In genomic region chrX:118727686-118728339, GRCh38 we compare ENCODE assay signal across 8 cellular contexts. TPM values are rescaled to one million over a fixed set of nuclear protein-coding genes. Genes with fewer than 3 reads are reported as not detected.
A peak's percentile ranks its signal among the peaks of the same experiment; 100 is the strongest.
DNase-seq lines count a peak whose midpoint lies in the region; ATAC-seq and TF ChIP-seq lines count a peak whose summit lies in the region.

No MANE protein-coding gene starts in this region.

- POLR2A ChIA-PET in activated CD4-positive, alpha-beta T cell treated with anti-CD3 and anti-CD28 coated beads for 36 hours (lab: Charles Lee), result no interaction called here
- POLR2A ChIA-PET in MCF 10A (lab: Yijun Ruan, JAX), result interaction anchor here (0.9 to 2.6 kb wide), 5 partner anchors 11 to 28 kb away, joined by 3 to 10 read pairs (median 4); no protein-coding TSS in a partner anchor

- H3K36me3 Mint-ChIP-seq in activated CD4-positive, alpha-beta T cell treated with anti-CD3 and anti-CD28 coated beads for 36 hours (ENCODE audit: low read depth), result no peaks in the 10 kb centered on the region
- H3K36me3 Mint-ChIP-seq in MCF 10A (ENCODE audit: insufficient read depth, unreplicated experiment), result peaks cover 8% of the 10 kb centered on the region

- CTCF ChIA-PET in activated CD4-positive, alpha-beta T cell treated with anti-CD3 and anti-CD28 coated beads for 36 hours (lab: Charles Lee), result no interaction called here
- CTCF ChIA-PET in MCF 10A (lab: Yijun Ruan, JAX), result no interaction called here

- H3K4me1 Mint-ChIP-seq in activated CD4-positive, alpha-beta T cell treated with anti-CD3 and anti-CD28 coated beads for 36 hours, result peaks cover 5% of the 10 kb centered on the region
- H3K4me1 Mint-ChIP-seq in MCF 10A (ENCODE audit: insufficient read depth, unreplicated experiment), result peaks cover 33% of the 10 kb centered on the region

- H3K27ac Mint-ChIP-seq in activated CD4-positive, alpha-beta T cell treated with anti-CD3 and anti-CD28 coated beads for 36 hours, result no peak overlapping the region
- peak overlapping the region; percentile 13 for H3K27ac Mint-ChIP-seq in MCF 10A (ENCODE audit: low read depth, unreplicated experiment)

- no peaks in the 10 kb centered on the region for H3K36me3 ChIP-seq in kidney epithelial cell (ENCODE audit: control insufficient read depth, insufficient read depth, low read length)

- no TSS peak for BruUV-seq in MCF 10A (replicated peaks; lab: Mats Ljungman, UMichigan)

- no peak for TF ChIP-seq CTCF in MCF 10A (IDR thresholded peaks at IDR 0.05; ENCODE audit: unreplicated experiment)
- no peak for TF ChIP-seq CTCF in kidney epithelial cell (IDR thresholded peaks at IDR 0.05; ENCODE audit: insufficient read depth, low read length, poor library complexity, severe bottlenecking)

- no peaks in the 10 kb centered on the region for H3K27me3 ChIP-seq in kidney epithelial cell (ENCODE audit: control insufficient read depth, insufficient read depth, low read length)

- peak; percentile 13 for DNase-seq in activated CD4-positive, alpha-beta T cell treated with anti-CD3 and anti-CD28 coated beads for 36 hours
- no peak for DNase-seq in activated CD4-positive, alpha-beta T cell treated with anti-CD3 and anti-CD28 coated beads for 4 hours
- DNase-seq in HT1080 (ENCODE audit: low read depth), result peak; percentile 10
- DNase-seq in MCF 10A (ENCODE audit: unreplicated experiment), result no peak
- no peak for DNase-seq in kidney epithelial cell (ENCODE audit: low read depth)
- peak; percentile 4 for DNase-seq in stimulated activated naive CD8-positive, alpha-beta T cell treated with anti-CD3 and anti-CD28 coated beads, Interleukin-15, Interleukin-2, amounts not matched to agents 100 U/mL and 50 U/mL, for 24 hours
- DNase-seq in activated CD4-positive, CD25-positive, alpha-beta regulatory T cell treated with anti-CD3 and anti-CD28 coated beads, Interleukin-2, amount 50 U/mL, for 72 hours, result no peak

- peak overlapping the region; percentile 47 for H3K4me3 Mint-ChIP-seq in activated CD4-positive, alpha-beta T cell treated with anti-CD3 and anti-CD28 coated beads for 36 hours
- H3K4me3 Mint-ChIP-seq in MCF 10A (ENCODE audit: unreplicated experiment), result peak overlapping the region; percentile 66

- intact Hi-C loops in activated CD4-positive, alpha-beta T cell treated with anti-CD3 and anti-CD28 coated beads for 36 hours (cut with DNase I, micrococcal nuclease), result no loop called here
- intact Hi-C loops in MCF 10A (cut with micrococcal nuclease), result no loop called here

- H3K9me3 Mint-ChIP-seq in activated CD4-positive, alpha-beta T cell treated with anti-CD3 and anti-CD28 coated beads for 36 hours (ENCODE audit: low read depth), result no peaks in the 10 kb centered on the region
- no peaks in the 10 kb centered on the region for H3K9me3 Mint-ChIP-seq in MCF 10A (ENCODE audit: unreplicated experiment)

- ATAC-seq in activated CD4-positive, alpha-beta T cell treated with anti-CD3 and anti-CD28 coated beads for 36 hours, result peak; percentile 42
- no peak for ATAC-seq in stimulated activated naive CD8-positive, alpha-beta T cell treated with anti-CD3 and anti-CD28 coated beads, Interleukin-15, Interleukin-2, amounts not matched to agents 100 U/mL and 50 U/mL, for 24 hours
- ATAC-seq in HG03097 (IDR thresholded peaks at IDR 0.05; ENCODE audit: low FRiP score, unreplicated experiment), result no peak

- peak overlapping the region; percentile 65 for H3K4me3 ChIP-seq in kidney epithelial cell (ENCODE audit: low read depth, low read length)

- peaks cover 15% of the 10 kb centered on the region for H3K27me3 Mint-ChIP-seq in activated CD4-positive, alpha-beta T cell treated with anti-CD3 and anti-CD28 coated beads for 36 hours
- H3K27me3 Mint-ChIP-seq in MCF 10A (ENCODE audit: insufficient read depth, unreplicated experiment), result peaks cover 10% of the 10 kb centered on the region

RNA-seq across cellular contexts. Expression of gene IL13RA1, which starts 0.4 kb away (rescaled TPM):
- total RNA-seq in activated CD4-positive, alpha-beta T cell treated with anti-CD3 and anti-CD28 coated beads for 36 hours, result under 1 TPM; 0.81 to 0.98 TPM
- total RNA-seq in HT1080 (2014; rRNA removed; shearing (Covaris generic)), result 27.3 and 29.3 TPM in 2 replicates
- 32.7 and 40.4 TPM in 2 replicates for polyA plus RNA-seq in HT1080 (2015; cell fraction: cytosol; rRNA removed)
- 19.0 and 21.9 TPM in 2 replicates for polyA plus RNA-seq in HT1080 (2015; cell fraction: nucleus; rRNA removed)
- total RNA-seq in MCF 10A (2022) (27.4 and 32.4 TPM in 2 replicates), kidney epithelial cell (32.0 and 38.6 TPM in 2 replicates)

Comparison
In these comparisons a context has a peak if more than half of its experiments do, and no peak if none do; other contexts are left out.
1. DNase-seq: peak in activated CD4-positive, alpha-beta T cell treated with anti-CD3 and anti-CD28 coated beads for 36 hours (single experiment), HT1080 (single experiment) and stimulated activated naive CD8-positive, alpha-beta T cell treated with anti-CD3 and anti-CD28 coated beads, Interleukin-15, Interleukin-2, amounts not matched to agents 100 U/mL and 50 U/mL, for 24 hours (single experiment); none in activated CD4-positive, alpha-beta T cell treated with anti-CD3 and anti-CD28 coated beads for 4 hours (0 of 2), MCF 10A (single experiment), kidney epithelial cell (single experiment) and activated CD4-positive, CD25-positive, alpha-beta regulatory T cell treated with anti-CD3 and anti-CD28 coated beads, Interleukin-2, amount 50 U/mL, for 72 hours (single experiment).
2. RNA of gene IL13RA1, which starts 0.4 kb away (total RNA-seq): 32.0 to 38.6 TPM in kidney epithelial cell, 27.3 to 29.3 TPM in HT1080 and 27.4 to 32.4 TPM in MCF 10A; 0.81 to 0.98 TPM in activated CD4-positive, alpha-beta T cell treated with anti-CD3 and anti-CD28 coated beads for 36 hours; every median in the first group is over 10 times any median in the second.